9 cellular contexts compared by ENCODE assay signal in genomic region chr10:74103560-74104248, GRCh38. TPM values are rescaled to one million over a fixed set of nuclear protein-coding genes. Genes with fewer than 3 reads are reported as not detected.
DNase-seq lines count a peak whose midpoint lies in the region; ATAC-seq, FAIRE-seq and TF ChIP-seq lines count a peak whose summit lies in the region.
"Had no signal": no experiment of that assay in that cellular context is flagged by ENCODE, and none has a peak within 500 bp of the region (broad histone marks: within the 10 kb centered on the region; RNA-seq: fewer than 3 reads in every experiment).

No MANE protein-coding gene starts in this region.

- TF ChIP-seq CTCF in D721Med (IDR thresholded peaks at IDR 0.05; ENCODE audit: insufficient read depth, missing control alignments) (peak; percentile 39), HL-60 (IDR thresholded peaks at IDR 0.05; ENCODE audit: insufficient read depth, low read length) (peak; percentile 20), VCaP (conservative IDR thresholded peaks at IDR 0.05) (peak; percentile 72), liver (IDR thresholded peaks at IDR 0.05; ENCODE audit: low read depth, low read length, missing input control) (peak; percentile 40)

- POLR2A ChIA-PET in CD8-positive, alpha-beta memory T cell (lab: Charles Lee), result no interaction called here

- no peaks in the 10 kb centered on the region for H3K9me3 Mint-ChIP-seq in CD8-positive, alpha-beta memory T cell

- H3K36me3 ChIP-seq in liver (ENCODE audit: control insufficient read depth in 4 of 4, insufficient read depth in 3 of 4, low read depth in 1 of 4, low read length in 3 of 4), result peaks cover 3 to 46% (median 29%) of the 10 kb centered on the region in 4 donors
- H3K36me3 ChIP-seq in CD8-positive, alpha-beta memory T cell (ENCODE audit: insufficient read depth, low read length), result peaks cover 31% of the 10 kb centered on the region

- no peak overlapping the region for H3K4me3 ChIP-seq in HL-60 (replicated peaks; ENCODE audit: insufficient read depth, low read length)
- no peak overlapping the region for H3K4me3 ChIP-seq in liver (ENCODE audit: low read depth in 1 of 3, low read length in 3 of 3)
- H3K4me3 ChIP-seq in CD8-positive, alpha-beta memory T cell (ENCODE audit: low read length), result no peak overlapping the region
- H3K4me3 ChIP-seq: skin epidermis had no signal

- H3K9ac ChIP-seq in liver (ENCODE audit: low read depth in 1 of 2, low read length in 2 of 2), result no peak overlapping the region

- peaks cover 0 to 5% (median 0%) of the 10 kb centered on the region in 3 donors for H3K4me1 Mint-ChIP-seq in CD8-positive, alpha-beta memory T cell

- DNase-seq in D721Med (ENCODE audit: insufficient read length, low spot score) (no peak), HL-60 (ENCODE audit: low read depth in 1 of 2, low spot score in 1 of 2) (peak in 1 of 2 experiments; percentile 18)
- DNase-seq in CD8-positive, alpha-beta memory T cell, result no peak
- DNase-seq in stimulated activated CD4-positive, alpha-beta T cell treated with anti-CD3 and anti-CD28 coated beads, Interleukin-1b, Interleukin-23, amount 100 ng/mL, for 48 hours, result no peak

- no peaks in the 10 kb centered on the region for H3K9me3 ChIP-seq in liver (ENCODE audit: control insufficient read depth in 4 of 4, low read length in 3 of 4)
- no peaks in the 10 kb centered on the region for H3K9me3 ChIP-seq in CD8-positive, alpha-beta memory T cell (ENCODE audit: low read length)

- no peak for FAIRE-seq in D721Med (lab: Jason Lieb, UNC)

- H3K4me1 ChIP-seq in liver (ENCODE audit: control insufficient read depth in 4 of 4, insufficient read depth in 4 of 4, low read length in 3 of 4), result no peaks in the 10 kb centered on the region
- no peaks in the 10 kb centered on the region for H3K4me1 ChIP-seq in CD8-positive, alpha-beta memory T cell (ENCODE audit: insufficient read depth, low read length)

- H3K27me3 ChIP-seq in HL-60 (ENCODE audit: insufficient read depth, poor library complexity, severe bottlenecking) (no peaks in the 10 kb centered on the region), liver (ENCODE audit: control insufficient read depth in 4 of 4, insufficient read depth in 4 of 4, low read length in 3 of 4) (no peaks in the 10 kb centered on the region)
- no peaks in the 10 kb centered on the region for H3K27me3 ChIP-seq in CD8-positive, alpha-beta memory T cell (ENCODE audit: insufficient read depth, low read length, poor library complexity, severe bottlenecking)

- H3K27ac ChIP-seq in HL-60 (replicated peaks) (no peak overlapping the region), VCaP (no peak overlapping the region), liver (ENCODE audit: low read depth in 1 of 2, low read length in 2 of 2) (no peak overlapping the region)
- no peak overlapping the region for H3K27ac ChIP-seq in CD8-positive, alpha-beta memory T cell (ENCODE audit: low read depth, low read length)
- H3K27ac ChIP-seq: skin epidermis had no signal

- CTCF ChIA-PET in CD8-positive, alpha-beta memory T cell (lab: Charles Lee), result interaction anchor here (1.1 to 2.3 kb wide), 6 partner anchors 11 to 257 kb away, joined by 3 to 8 read pairs (median 4); no protein-coding TSS in a partner anchor

- peaks cover 8 to 87% (median 22%) of the 10 kb centered on the region in 3 donors for H3K36me3 Mint-ChIP-seq in CD8-positive, alpha-beta memory T cell

- TF ChIP-seq RAD21 in liver (IDR thresholded peaks at IDR 0.05), result peak; percentile 78 to 82

- H3K4me3 Mint-ChIP-seq in CD8-positive, alpha-beta memory T cell, result no peak overlapping the region

- H3K27ac Mint-ChIP-seq in CD8-positive, alpha-beta memory T cell, result peak overlapping the region in 3 of 8 donors; percentile 20 to 78 (median 54)

- 83% methylated on average over 10 of the region's 10 CpGs for WGBS in liver

- no peaks in the 10 kb centered on the region for H3K27me3 Mint-ChIP-seq in CD8-positive, alpha-beta memory T cell

- no peak for ATAC-seq in HG03025 (IDR thresholded peaks at IDR 0.05; ENCODE audit: low FRiP score, unreplicated experiment)
- ATAC-seq in HG03196 (IDR thresholded peaks at IDR 0.05; ENCODE audit: unreplicated experiment), result no peak

TF ChIP-seq in liver, 16 proteins besides CTCF, POLR2A, EP300 and RAD21:
- no peak for TF ChIP-seq ATF3 (IDR thresholded peaks at IDR 0.05)
- TF ChIP-seq RXRA (IDR thresholded peaks at IDR 0.05), result no peak
- TF ChIP-seq HNF4A (conservative IDR thresholded peaks at IDR 0.05), result no peak
- no peak for TF ChIP-seq FOXA1 (IDR thresholded peaks at IDR 0.05)
- no peak for TF ChIP-seq FOXA2 (IDR thresholded peaks at IDR 0.05)
- TF ChIP-seq EGR1 (IDR thresholded peaks at IDR 0.05; ENCODE audit: low read depth in 2 of 2), result no peak
- no peak for TF ChIP-seq GABPA (IDR thresholded peaks at IDR 0.05 in 1 of 2, conservative IDR thresholded peaks at IDR 0.05 in 1 of 2)
- no peak for TF ChIP-seq ZBTB33 (IDR thresholded peaks at IDR 0.05)
- TF ChIP-seq HNF4G (IDR thresholded peaks at IDR 0.05), result no peak
- TF ChIP-seq YY1 (IDR thresholded peaks at IDR 0.05), result no peak
TF ChIP-seq in liver: peak in this region for 0.

RNA-seq across cellular contexts. Expression of gene AP3M1, which starts 46.9 kb away (rescaled TPM):
- 10 to 100 TPM; 20.2 to 24.8 TPM for total RNA-seq in liver
- polyA plus RNA-seq in liver, result 10 to 100 TPM in 1 of 2 donors, 1 to 10 TPM in 1; 7.5 to 12.9 TPM
- 10 to 100 TPM; 59.7 to 62.1 TPM for total RNA-seq in CD8-positive, alpha-beta memory T cell
- 34.5 TPM for polyA plus RNA-seq in CD8-positive, alpha-beta memory T cell

RNA-seq across cellular contexts. Expression of gene ADK, which starts 47.3 kb away (rescaled TPM):
- 10 to 100 TPM; 18.0 to 88.0 TPM for total RNA-seq in liver
- 100 to 1,000 TPM in 1 of 2 donors, 10 to 100 TPM in 1; 43.0 to 110 TPM for polyA plus RNA-seq in liver
- total RNA-seq in CD8-positive, alpha-beta memory T cell, result 10 to 100 TPM; 64.4 to 65.1 TPM
- polyA plus RNA-seq in CD8-positive, alpha-beta memory T cell, result 54.1 TPM

Comparison
In these comparisons a context has a peak if more than half of its experiments do, and no peak if none do; other contexts are left out.
1. CTCF ChIP-seq: peak in every context shown above with its lines; median percentile 72 in VCaP; 40 in liver; 39 in D721Med; 20 in HL-60.